11 cellular contexts compared by ENCODE assay signal in genomic region chr14:100557658-100558057, GRCh38. TPM values are rescaled to one million over a fixed set of nuclear protein-coding genes. Genes with fewer than 3 reads are reported as not detected.
DNase-seq lines count a peak whose midpoint lies in the region; ATAC-seq and TF ChIP-seq lines count a peak whose summit lies in the region.
"Had no signal": no experiment of that assay in that cellular context is flagged by ENCODE, and none has a peak within 500 bp of the region (broad histone marks: within the 10 kb centered on the region; RNA-seq: fewer than 3 reads in every experiment).

No MANE protein-coding gene starts in this region.

- H3K4me3 Mint-ChIP-seq in brain, result no peak overlapping the region
- no peak overlapping the region for H3K4me3 Mint-ChIP-seq in stimulated activated memory B cell treated with anti-CD40 and anti-IgM and Interleukin-4, amounts not matched to agents 10 μg/mL and 1 μg/mL and 100 μg/mL, for 72 hours
- H3K4me3 Mint-ChIP-seq in activated T-helper 2 cell treated with anti-CD3 and anti-CD28 coated beads, Interferon-gamma antibody, Interleukin-2, Interleukin-4, amounts not matched to agents 10 μg/mL and 5 μg/mL and 100 μg/mL, durations not matched to agents 14 hours and 24 hours and 36 hours (ENCODE audit: low read depth), result no peak overlapping the region
- H3K4me3 Mint-ChIP-seq: activated T-helper 1 cell treated with anti-CD3 and anti-CD28 coated beads, Interleukin-12 subunit alpha, Interleukin-12 subunit beta, Interleukin-2, Interleukin-4 antibody, amounts not matched to agents 30 ng/mL and 10 ng/mL and 1 ng/mL, durations not matched to agents 14 hours and 24 hours and 36 hours had no signal

- no peak for TF ChIP-seq CTCF in brain (conservative IDR thresholded peaks at IDR 0.05)

- DNase-seq in SIG-M5 treated with dmso at 0.1 percent for 504 hours (lab: John Stamatoyannopoulos, UW; ENCODE audit: unreplicated experiment) (peak; percentile 51), SIG-M5 (lab: John Stamatoyannopoulos, UW) (no peak), NCI-H226 (peak; percentile 65), 8988T (no peak)
- DNase-seq in activated T-helper 2 cell treated with anti-CD3 and anti-CD28 coated beads, Interferon-gamma antibody, Interleukin-2, Interleukin-4, amounts not matched to agents 10 μg/mL and 5 μg/mL and 100 μg/mL, durations not matched to agents 14 hours and 24 hours and 36 hours (ENCODE audit: low spot score), result no peak
- DNase-seq in stimulated activated CD8-positive, alpha-beta memory T cell treated with anti-CD3 and anti-CD28 coated beads, Interleukin-4, amount 100 ng/mL, for 48 hours, result no peak
- DNase-seq: activated CD4-positive, CD25-positive, alpha-beta regulatory T cell; spleen had no signal

- H3K4me1 Mint-ChIP-seq in brain, result peaks cover 18% of the 10 kb centered on the region
- H3K4me1 Mint-ChIP-seq in stimulated activated memory B cell treated with anti-CD40 and anti-IgM and Interleukin-4, amounts not matched to agents 10 μg/mL and 1 μg/mL and 100 μg/mL, for 72 hours, result peaks cover 14% of the 10 kb centered on the region
- H3K4me1 Mint-ChIP-seq in activated T-helper 2 cell treated with anti-CD3 and anti-CD28 coated beads, Interferon-gamma antibody, Interleukin-2, Interleukin-4, amounts not matched to agents 10 μg/mL and 5 μg/mL and 100 μg/mL, durations not matched to agents 14 hours and 24 hours and 36 hours (ENCODE audit: low read depth), result peaks cover 5% of the 10 kb centered on the region

- H3K36me3 Mint-ChIP-seq in brain, result no peaks in the 10 kb centered on the region
- H3K36me3 Mint-ChIP-seq in stimulated activated memory B cell treated with anti-CD40 and anti-IgM and Interleukin-4, amounts not matched to agents 10 μg/mL and 1 μg/mL and 100 μg/mL, for 72 hours, result no peaks in the 10 kb centered on the region
- no peaks in the 10 kb centered on the region for H3K36me3 Mint-ChIP-seq in activated T-helper 2 cell treated with anti-CD3 and anti-CD28 coated beads, Interferon-gamma antibody, Interleukin-2, Interleukin-4, amounts not matched to agents 10 μg/mL and 5 μg/mL and 100 μg/mL, durations not matched to agents 14 hours and 24 hours and 36 hours (ENCODE audit: low read depth)

- intact Hi-C loops in activated T-helper 2 cell treated with anti-CD3 and anti-CD28 coated beads, Interferon-gamma antibody, Interleukin-2, Interleukin-4, amounts not matched to agents 10 μg/mL and 5 μg/mL and 100 μg/mL, durations not matched to agents 14 hours and 24 hours and 36 hours (cut with micrococcal nuclease), result no loop called here

- no peaks in the 10 kb centered on the region for H3K27me3 Mint-ChIP-seq in brain
- H3K27me3 Mint-ChIP-seq in stimulated activated memory B cell treated with anti-CD40 and anti-IgM and Interleukin-4, amounts not matched to agents 10 μg/mL and 1 μg/mL and 100 μg/mL, for 72 hours, result peaks cover 43% of the 10 kb centered on the region
- no peaks in the 10 kb centered on the region for H3K27me3 Mint-ChIP-seq in activated T-helper 2 cell treated with anti-CD3 and anti-CD28 coated beads, Interferon-gamma antibody, Interleukin-2, Interleukin-4, amounts not matched to agents 10 μg/mL and 5 μg/mL and 100 μg/mL, durations not matched to agents 14 hours and 24 hours and 36 hours (ENCODE audit: low read depth)

- H3K27ac Mint-ChIP-seq in brain, result peak overlapping the region in 4 of 5 experiments; percentile 4 to 59 (median 12)
- peak overlapping the region; percentile 3 for H3K27ac Mint-ChIP-seq in stimulated activated memory B cell treated with anti-CD40 and anti-IgM and Interleukin-4, amounts not matched to agents 10 μg/mL and 1 μg/mL and 100 μg/mL, for 72 hours
- H3K27ac Mint-ChIP-seq in activated T-helper 2 cell treated with anti-CD3 and anti-CD28 coated beads, Interferon-gamma antibody, Interleukin-2, Interleukin-4, amounts not matched to agents 10 μg/mL and 5 μg/mL and 100 μg/mL, durations not matched to agents 14 hours and 24 hours and 36 hours, result no peak overlapping the region
- H3K27ac Mint-ChIP-seq: activated T-helper 1 cell treated with anti-CD3 and anti-CD28 coated beads, Interleukin-12 subunit alpha, Interleukin-12 subunit beta, Interleukin-2, Interleukin-4 antibody, amounts not matched to agents 30 ng/mL and 10 ng/mL and 1 ng/mL, durations not matched to agents 14 hours and 24 hours and 36 hours had no signal

- ATAC-seq in stimulated activated memory B cell treated with anti-CD40 and anti-IgM and Interleukin-4, amounts not matched to agents 10 μg/mL and 1 μg/mL and 100 μg/mL, for 72 hours, result peak; percentile 57

- H3K9me3 Mint-ChIP-seq in brain, result no peaks in the 10 kb centered on the region
- no peaks in the 10 kb centered on the region for H3K9me3 Mint-ChIP-seq in stimulated activated memory B cell treated with anti-CD40 and anti-IgM and Interleukin-4, amounts not matched to agents 10 μg/mL and 1 μg/mL and 100 μg/mL, for 72 hours
- H3K9me3 Mint-ChIP-seq in activated T-helper 2 cell treated with anti-CD3 and anti-CD28 coated beads, Interferon-gamma antibody, Interleukin-2, Interleukin-4, amounts not matched to agents 10 μg/mL and 5 μg/mL and 100 μg/mL, durations not matched to agents 14 hours and 24 hours and 36 hours, result no peaks in the 10 kb centered on the region
- H3K9me3 Mint-ChIP-seq: activated T-helper 1 cell treated with anti-CD3 and anti-CD28 coated beads, Interleukin-12 subunit alpha, Interleukin-12 subunit beta, Interleukin-2, Interleukin-4 antibody, amounts not matched to agents 30 ng/mL and 10 ng/mL and 1 ng/mL, durations not matched to agents 14 hours and 24 hours and 36 hours had no signal

RNA-seq across cellular contexts. Expression of gene BEGAIN, which starts 29.6 kb away (rescaled TPM):
- 19.3 TPM for polyA plus RNA-seq in brain (ENCODE audit: insufficient read depth, low read depth, low replicate concordance)
- total RNA-seq in activated T-helper 2 cell treated with anti-CD3 and anti-CD28 coated beads, Interferon-gamma antibody, Interleukin-2, Interleukin-4, amounts not matched to agents 10 μg/mL and 5 μg/mL and 100 μg/mL, durations not matched to agents 14 hours and 24 hours and 36 hours, result 3.4 and 3.5 TPM in 2 replicates

Comparison
In these comparisons a context has a peak if more than half of its experiments do, and no peak if none do; other contexts are left out.
1. DNase-seq: peak in SIG-M5 treated with dmso at 0.1 percent for 504 hours (single experiment) and NCI-H226 (single experiment); none in SIG-M5 (single experiment), 8988T (single experiment), activated T-helper 2 cell treated with anti-CD3 and anti-CD28 coated beads, Interferon-gamma antibody, Interleukin-2, Interleukin-4, amounts not matched to agents 10 μg/mL and 5 μg/mL and 100 μg/mL, durations not matched to agents 14 hours and 24 hours and 36 hours (single experiment) and stimulated activated CD8-positive, alpha-beta memory T cell treated with anti-CD3 and anti-CD28 coated beads, Interleukin-4, amount 100 ng/mL, for 48 hours (single experiment).